ENCODE assay signal across 1 cellular context in the genomic region with DNA sequence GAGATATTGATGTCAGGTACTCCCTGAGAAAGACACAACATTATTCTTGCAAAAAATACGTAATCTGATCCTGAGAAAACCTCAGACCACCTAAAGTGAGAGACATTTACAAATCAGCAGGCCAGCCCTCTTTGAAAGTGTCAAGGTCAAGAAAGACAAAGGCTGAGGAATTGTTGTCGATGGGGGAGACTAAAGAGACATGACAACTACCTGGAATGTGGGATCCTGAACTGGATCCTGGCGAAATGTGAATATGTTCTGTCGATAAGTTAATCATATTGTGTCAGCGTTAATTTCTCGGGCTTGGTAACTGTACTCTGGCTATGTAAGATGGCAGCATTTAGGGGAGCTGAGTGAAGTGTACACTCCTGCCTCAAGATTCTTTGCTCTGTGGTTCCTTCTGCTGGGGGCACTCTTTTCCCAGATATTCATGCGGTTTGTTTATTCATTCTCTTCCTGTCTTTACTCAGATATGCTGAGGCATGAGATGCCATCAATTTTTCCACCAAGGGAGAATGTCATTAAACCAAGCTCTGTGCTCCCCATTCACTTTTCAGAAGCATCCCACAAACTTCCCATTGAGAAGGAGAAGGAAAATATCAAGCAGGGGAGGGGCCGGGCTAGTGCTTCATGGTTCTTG.
A peak's percentile ranks its signal among the peaks of the same experiment; 100 is the strongest.
TF ChIP-seq lines count a peak whose summit lies in the region.

No MANE protein-coding gene starts in this region.

TF ChIP-seq in WTC11, 78 proteins besides CTCF, POLR2A, EP300 and RAD21 (continued from another document):
- TF ChIP-seq, protein P1, sequence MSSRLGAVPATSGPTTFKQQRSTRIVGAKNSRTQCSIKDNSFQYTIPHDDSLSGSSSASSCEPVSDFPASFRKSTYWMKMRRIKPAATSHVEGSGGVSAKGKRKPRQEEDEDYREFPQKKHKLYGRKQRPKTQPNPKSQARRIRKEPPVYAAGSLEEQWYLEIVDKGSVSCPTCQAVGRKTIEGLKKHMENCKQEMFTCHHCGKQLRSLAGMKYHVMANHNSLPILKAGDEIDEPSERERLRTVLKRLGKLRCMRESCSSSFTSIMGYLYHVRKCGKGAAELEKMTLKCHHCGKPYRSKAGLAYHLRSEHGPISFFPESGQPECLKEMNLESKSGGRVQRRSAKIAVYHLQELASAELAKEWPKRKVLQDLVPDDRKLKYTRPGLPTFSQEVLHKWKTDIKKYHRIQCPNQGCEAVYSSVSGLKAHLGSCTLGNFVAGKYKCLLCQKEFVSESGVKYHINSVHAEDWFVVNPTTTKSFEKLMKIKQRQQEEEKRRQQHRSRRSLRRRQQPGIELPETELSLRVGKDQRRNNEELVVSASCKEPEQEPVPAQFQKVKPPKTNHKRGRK (CRISPR knock-in tag; IDR thresholded peaks at IDR 0.05; ENCODE audit: borderline replicate concordance): no peak
- TF ChIP-seq, protein P2, sequence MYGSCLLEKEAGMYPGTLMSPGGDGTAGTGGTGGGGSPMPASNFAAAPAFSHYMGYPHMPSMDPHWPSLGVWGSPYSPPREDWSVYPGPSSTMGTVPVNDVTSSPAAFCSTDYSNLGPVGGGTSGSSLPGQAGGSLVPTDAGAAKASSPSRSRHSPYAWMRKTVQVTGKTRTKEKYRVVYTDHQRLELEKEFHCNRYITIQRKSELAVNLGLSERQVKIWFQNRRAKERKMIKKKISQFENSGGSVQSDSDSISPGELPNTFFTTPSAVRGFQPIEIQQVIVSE (CRISPR knock-in tag; IDR thresholded peaks at IDR 0.05; ENCODE audit: borderline replicate concordance): no peak
- TF ChIP-seq ZNF423 (CRISPR knock-in tag; IDR thresholded peaks at IDR 0.05) (peak; percentile 47; the same call in 1 of the 2 replicates), FOXK1 (CRISPR knock-in tag; IDR thresholded peaks at IDR 0.05) (peak; percentile 68; the same call in 1 of the 2 replicates), ELF4 (CRISPR knock-in tag; IDR thresholded peaks at IDR 0.05; ENCODE audit: low read depth) (no peak), TEAD1 (CRISPR knock-in tag; IDR thresholded peaks at IDR 0.05) (peak; percentile 91; the same call in 1 of the 2 replicates), GABPB1 (CRISPR knock-in tag; IDR thresholded peaks at IDR 0.05) (no peak), TEAD4 (CRISPR knock-in tag; IDR thresholded peaks at IDR 0.05) (no peak), RELA (CRISPR knock-in tag; IDR thresholded peaks at IDR 0.05; ENCODE audit: borderline replicate concordance) (no peak)
- TF ChIP-seq, protein P3, sequence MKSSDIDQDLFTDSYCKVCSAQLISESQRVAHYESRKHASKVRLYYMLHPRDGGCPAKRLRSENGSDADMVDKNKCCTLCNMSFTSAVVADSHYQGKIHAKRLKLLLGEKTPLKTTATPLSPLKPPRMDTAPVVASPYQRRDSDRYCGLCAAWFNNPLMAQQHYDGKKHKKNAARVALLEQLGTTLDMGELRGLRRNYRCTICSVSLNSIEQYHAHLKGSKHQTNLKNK (CRISPR knock-in tag; IDR thresholded peaks at IDR 0.05): peak; percentile 75; the same call in 1 of the 2 replicates
- TF ChIP-seq, protein P4, sequence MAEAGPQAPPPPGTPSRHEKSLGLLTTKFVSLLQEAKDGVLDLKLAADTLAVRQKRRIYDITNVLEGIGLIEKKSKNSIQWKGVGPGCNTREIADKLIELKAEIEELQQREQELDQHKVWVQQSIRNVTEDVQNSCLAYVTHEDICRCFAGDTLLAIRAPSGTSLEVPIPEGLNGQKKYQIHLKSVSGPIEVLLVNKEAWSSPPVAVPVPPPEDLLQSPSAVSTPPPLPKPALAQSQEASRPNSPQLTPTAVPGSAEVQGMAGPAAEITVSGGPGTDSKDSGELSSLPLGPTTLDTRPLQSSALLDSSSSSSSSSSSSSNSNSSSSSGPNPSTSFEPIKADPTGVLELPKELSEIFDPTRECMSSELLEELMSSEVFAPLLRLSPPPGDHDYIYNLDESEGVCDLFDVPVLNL (CRISPR knock-in tag; IDR thresholded peaks at IDR 0.05; ENCODE audit: borderline replicate concordance, low read depth): no peak
- TF ChIP-seq, protein P5, sequence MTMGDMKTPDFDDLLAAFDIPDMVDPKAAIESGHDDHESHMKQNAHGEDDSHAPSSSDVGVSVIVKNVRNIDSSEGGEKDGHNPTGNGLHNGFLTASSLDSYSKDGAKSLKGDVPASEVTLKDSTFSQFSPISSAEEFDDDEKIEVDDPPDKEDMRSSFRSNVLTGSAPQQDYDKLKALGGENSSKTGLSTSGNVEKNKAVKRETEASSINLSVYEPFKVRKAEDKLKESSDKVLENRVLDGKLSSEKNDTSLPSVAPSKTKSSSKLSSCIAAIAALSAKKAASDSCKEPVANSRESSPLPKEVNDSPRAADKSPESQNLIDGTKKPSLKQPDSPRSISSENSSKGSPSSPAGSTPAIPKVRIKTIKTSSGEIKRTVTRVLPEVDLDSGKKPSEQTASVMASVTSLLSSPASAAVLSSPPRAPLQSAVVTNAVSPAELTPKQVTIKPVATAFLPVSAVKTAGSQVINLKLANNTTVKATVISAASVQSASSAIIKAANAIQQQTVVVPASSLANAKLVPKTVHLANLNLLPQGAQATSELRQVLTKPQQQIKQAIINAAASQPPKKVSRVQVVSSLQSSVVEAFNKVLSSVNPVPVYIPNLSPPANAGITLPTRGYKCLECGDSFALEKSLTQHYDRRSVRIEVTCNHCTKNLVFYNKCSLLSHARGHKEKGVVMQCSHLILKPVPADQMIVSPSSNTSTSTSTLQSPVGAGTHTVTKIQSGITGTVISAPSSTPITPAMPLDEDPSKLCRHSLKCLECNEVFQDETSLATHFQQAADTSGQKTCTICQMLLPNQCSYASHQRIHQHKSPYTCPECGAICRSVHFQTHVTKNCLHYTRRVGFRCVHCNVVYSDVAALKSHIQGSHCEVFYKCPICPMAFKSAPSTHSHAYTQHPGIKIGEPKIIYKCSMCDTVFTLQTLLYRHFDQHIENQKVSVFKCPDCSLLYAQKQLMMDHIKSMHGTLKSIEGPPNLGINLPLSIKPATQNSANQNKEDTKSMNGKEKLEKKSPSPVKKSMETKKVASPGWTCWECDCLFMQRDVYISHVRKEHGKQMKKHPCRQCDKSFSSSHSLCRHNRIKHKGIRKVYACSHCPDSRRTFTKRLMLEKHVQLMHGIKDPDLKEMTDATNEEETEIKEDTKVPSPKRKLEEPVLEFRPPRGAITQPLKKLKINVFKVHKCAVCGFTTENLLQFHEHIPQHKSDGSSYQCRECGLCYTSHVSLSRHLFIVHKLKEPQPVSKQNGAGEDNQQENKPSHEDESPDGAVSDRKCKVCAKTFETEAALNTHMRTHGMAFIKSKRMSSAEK (CRISPR knock-in tag; IDR thresholded peaks at IDR 0.05; ENCODE audit: borderline replicate concordance): no peak
- TF ChIP-seq, protein P6, sequence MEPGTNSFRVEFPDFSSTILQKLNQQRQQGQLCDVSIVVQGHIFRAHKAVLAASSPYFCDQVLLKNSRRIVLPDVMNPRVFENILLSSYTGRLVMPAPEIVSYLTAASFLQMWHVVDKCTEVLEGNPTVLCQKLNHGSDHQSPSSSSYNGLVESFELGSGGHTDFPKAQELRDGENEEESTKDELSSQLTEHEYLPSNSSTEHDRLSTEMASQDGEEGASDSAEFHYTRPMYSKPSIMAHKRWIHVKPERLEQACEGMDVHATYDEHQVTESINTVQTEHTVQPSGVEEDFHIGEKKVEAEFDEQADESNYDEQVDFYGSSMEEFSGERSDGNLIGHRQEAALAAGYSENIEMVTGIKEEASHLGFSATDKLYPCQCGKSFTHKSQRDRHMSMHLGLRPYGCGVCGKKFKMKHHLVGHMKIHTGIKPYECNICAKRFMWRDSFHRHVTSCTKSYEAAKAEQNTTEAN (CRISPR knock-in tag; IDR thresholded peaks at IDR 0.05): no peak
